ENCODE assay signal across 14 cellular contexts in the genomic region with DNA sequence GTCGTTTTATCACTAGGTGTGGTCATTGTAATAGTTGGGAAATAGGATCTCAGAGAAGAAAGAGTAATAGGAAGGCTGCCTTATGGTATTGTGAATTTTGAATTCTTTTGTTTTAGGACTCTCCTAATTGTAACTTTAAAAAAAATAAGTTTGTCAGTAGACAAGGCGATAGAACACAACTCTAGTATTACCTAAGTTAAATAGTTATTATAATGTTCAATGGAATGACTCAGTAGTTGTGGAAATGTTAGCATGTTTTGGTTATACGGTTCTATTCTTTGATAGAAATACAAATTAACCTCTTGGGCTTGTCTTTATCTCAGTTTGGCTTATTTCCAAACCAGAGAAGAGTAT. TPM values are rescaled to one million over a fixed set of nuclear protein-coding genes. Genes with fewer than 3 reads are reported as not detected.
A peak's percentile ranks its signal among the peaks of the same experiment; 100 is the strongest.
DNase-seq lines count a peak whose midpoint lies in the region; ATAC-seq and TF ChIP-seq lines count a peak whose summit lies in the region.
"Had no signal": no experiment of that assay in that cellular context is flagged by ENCODE, and none has a peak within 500 bp of the region (broad histone marks: within the 10 kb centered on the region; RNA-seq: fewer than 3 reads in every experiment).

No MANE protein-coding gene starts in this region.

- H3K27me3 Mint-ChIP-seq in activated naive CD4-positive, alpha-beta T cell treated with anti-CD3 and anti-CD28 coated beads, Interleukin-2, amount 50 U/mL, for 24 hours, result peaks cover 40% of the 10 kb centered on the region
- H3K27me3 Mint-ChIP-seq in activated naive CD4-positive, alpha-beta T cell treated with anti-CD3 and anti-CD28 coated beads for 36 hours (ENCODE audit: low read depth), result peaks cover 46% of the 10 kb centered on the region
- H3K27me3 Mint-ChIP-seq in T-helper 17 cell, result peaks cover 79% of the 10 kb centered on the region
- no peaks in the 10 kb centered on the region for H3K27me3 Mint-ChIP-seq in glutamatergic neuron (ENCODE audit: unreplicated experiment)
- H3K27me3 Mint-ChIP-seq in stimulated activated naive B cell treated with anti-CD40 and anti-IgM and Interleukin-4, amounts not matched to agents 10 μg/mL and 1 μg/mL and 100 μg/mL, for 72 hours, result peaks cover 38% of the 10 kb centered on the region in 2 donors
- H3K27me3 Mint-ChIP-seq in activated CD8-positive, alpha-beta memory T cell treated with anti-CD3 and anti-CD28 coated beads, Interleukin-2, amount 10 ng/mL, durations not matched to agents 7 days and 5 days, result peaks cover 74% of the 10 kb centered on the region

- peaks cover 15% of the 10 kb centered on the region for H3K4me1 ChIP-seq in body of pancreas

- no peak for DNase-seq in activated naive CD4-positive, alpha-beta T cell treated with anti-CD3 and anti-CD28 coated beads for 36 hours
- DNase-seq in T-helper 17 cell (no peak), glutamatergic neuron (no peak), NCI-H82 (lab: John Stamatoyannopoulos, UW) (no peak), body of pancreas (no peak)
- no peak for DNase-seq in stimulated activated naive B cell treated with anti-CD40 and anti-IgM and Interleukin-4, amounts not matched to agents 10 μg/mL and 1 μg/mL and 100 μg/mL, for 72 hours
- DNase-seq in activated CD8-positive, alpha-beta memory T cell treated with anti-CD3 and anti-CD28 coated beads, Interleukin-2, amount 10 ng/mL, durations not matched to agents 7 days and 5 days, result no peak
- DNase-seq: AML-193, aorta, Karpas-422 had no signal

- no peak overlapping the region for H3K27ac ChIP-seq in body of pancreas
- H3K27ac ChIP-seq: PC-9, vagina, VCaP had no signal

- CTCF ChIA-PET in activated naive CD4-positive, alpha-beta T cell treated with anti-CD3 and anti-CD28 coated beads for 36 hours (lab: Charles Lee), result no interaction called here
- CTCF ChIA-PET in activated CD8-positive, alpha-beta memory T cell treated with anti-CD3 and anti-CD28 coated beads, Interleukin-2, amount 10 ng/mL, durations not matched to agents 7 days and 5 days (lab: Charles Lee), result interaction anchor here (1.4 kb wide), 1 partner anchor 290 kb away, joined by 4 read pairs; no protein-coding TSS in a partner anchor

- intact Hi-C loops in activated naive CD4-positive, alpha-beta T cell treated with anti-CD3 and anti-CD28 coated beads for 36 hours (cut with micrococcal nuclease), result loop anchor here (10.0 kb wide), 1 partner anchor 759 kb away; a partner anchor contains a TSS
- intact Hi-C loops in body of pancreas (cut with DNase I), result no loop called here

- TF ChIP-seq CTCF in glutamatergic neuron (IDR thresholded peaks at IDR 0.05; ENCODE audit: partially characterized antibody, unreplicated experiment), result no peak
- no peak for TF ChIP-seq CTCF in body of pancreas (IDR thresholded peaks at IDR 0.05)

- H3K9me3 Mint-ChIP-seq in activated naive CD4-positive, alpha-beta T cell treated with anti-CD3 and anti-CD28 coated beads, Interleukin-2, amount 50 U/mL, for 24 hours, result no peaks in the 10 kb centered on the region
- H3K9me3 Mint-ChIP-seq in activated naive CD4-positive, alpha-beta T cell treated with anti-CD3 and anti-CD28 coated beads for 36 hours, result no peaks in the 10 kb centered on the region
- H3K9me3 Mint-ChIP-seq in glutamatergic neuron (ENCODE audit: unreplicated experiment), result peaks cover 2% of the 10 kb centered on the region
- H3K9me3 Mint-ChIP-seq in stimulated activated naive B cell treated with anti-CD40 and anti-IgM and Interleukin-4, amounts not matched to agents 10 μg/mL and 1 μg/mL and 100 μg/mL, for 72 hours, result no peaks in the 10 kb centered on the region
- no peaks in the 10 kb centered on the region for H3K9me3 Mint-ChIP-seq in activated CD8-positive, alpha-beta memory T cell treated with anti-CD3 and anti-CD28 coated beads, Interleukin-2, amount 10 ng/mL, durations not matched to agents 7 days and 5 days (ENCODE audit: low read depth)

- peaks cover 4% of the 10 kb centered on the region for H3K4me1 Mint-ChIP-seq in activated naive CD4-positive, alpha-beta T cell treated with anti-CD3 and anti-CD28 coated beads, Interleukin-2, amount 50 U/mL, for 24 hours
- peaks cover 4% of the 10 kb centered on the region for H3K4me1 Mint-ChIP-seq in activated naive CD4-positive, alpha-beta T cell treated with anti-CD3 and anti-CD28 coated beads for 36 hours (ENCODE audit: low read depth)
- H3K4me1 Mint-ChIP-seq in T-helper 17 cell (peaks cover 7% of the 10 kb centered on the region), glutamatergic neuron (ENCODE audit: low read depth, unreplicated experiment) (peaks cover 2% of the 10 kb centered on the region)
- peaks cover 8 to 9% of the 10 kb centered on the region in 2 donors for H3K4me1 Mint-ChIP-seq in stimulated activated naive B cell treated with anti-CD40 and anti-IgM and Interleukin-4, amounts not matched to agents 10 μg/mL and 1 μg/mL and 100 μg/mL, for 72 hours
- H3K4me1 Mint-ChIP-seq in activated CD8-positive, alpha-beta memory T cell treated with anti-CD3 and anti-CD28 coated beads, Interleukin-2, amount 10 ng/mL, durations not matched to agents 7 days and 5 days, result peaks cover 10% of the 10 kb centered on the region

- H3K36me3 ChIP-seq in body of pancreas (replicated peaks in 1 of 2; ENCODE audit: insufficient read depth in 1 of 2, low read depth in 2 of 2), result no peaks in the 10 kb centered on the region
- H3K36me3 ChIP-seq: vagina had no signal

- no peaks in the 10 kb centered on the region for H3K27me3 ChIP-seq in body of pancreas
- H3K27me3 ChIP-seq: vagina had no signal

- H3K36me3 Mint-ChIP-seq in activated naive CD4-positive, alpha-beta T cell treated with anti-CD3 and anti-CD28 coated beads, Interleukin-2, amount 50 U/mL, for 24 hours, result no peaks in the 10 kb centered on the region
- no peaks in the 10 kb centered on the region for H3K36me3 Mint-ChIP-seq in activated naive CD4-positive, alpha-beta T cell treated with anti-CD3 and anti-CD28 coated beads for 36 hours (ENCODE audit: low read depth)
- H3K36me3 Mint-ChIP-seq in T-helper 17 cell (ENCODE audit: low read depth) (peaks cover 7% of the 10 kb centered on the region), glutamatergic neuron (ENCODE audit: unreplicated experiment) (no peaks in the 10 kb centered on the region)
- H3K36me3 Mint-ChIP-seq in stimulated activated naive B cell treated with anti-CD40 and anti-IgM and Interleukin-4, amounts not matched to agents 10 μg/mL and 1 μg/mL and 100 μg/mL, for 72 hours, result no peaks in the 10 kb centered on the region
- H3K36me3 Mint-ChIP-seq in activated CD8-positive, alpha-beta memory T cell treated with anti-CD3 and anti-CD28 coated beads, Interleukin-2, amount 10 ng/mL, durations not matched to agents 7 days and 5 days, result no peaks in the 10 kb centered on the region

- H3K4me3 Mint-ChIP-seq in activated naive CD4-positive, alpha-beta T cell treated with anti-CD3 and anti-CD28 coated beads, Interleukin-2, amount 50 U/mL, for 24 hours, result peak overlapping the region; percentile 20
- H3K4me3 Mint-ChIP-seq in activated naive CD4-positive, alpha-beta T cell treated with anti-CD3 and anti-CD28 coated beads for 36 hours, result no peak overlapping the region
- H3K4me3 Mint-ChIP-seq in T-helper 17 cell, result peak overlapping the region; percentile 80
- peak overlapping the region; percentile 88 for H3K4me3 Mint-ChIP-seq in glutamatergic neuron (ENCODE audit: unreplicated experiment)
- H3K4me3 Mint-ChIP-seq in stimulated activated naive B cell treated with anti-CD40 and anti-IgM and Interleukin-4, amounts not matched to agents 10 μg/mL and 1 μg/mL and 100 μg/mL, for 72 hours, result peak overlapping the region; percentile 18 to 68
- H3K4me3 Mint-ChIP-seq in activated CD8-positive, alpha-beta memory T cell treated with anti-CD3 and anti-CD28 coated beads, Interleukin-2, amount 10 ng/mL, durations not matched to agents 7 days and 5 days, result no peak overlapping the region

- ATAC-seq in T-helper 17 cell (no peak), body of pancreas (no peak)
- no peak for ATAC-seq in stimulated activated naive B cell treated with anti-CD40 and anti-IgM and Interleukin-4, amounts not matched to agents 10 μg/mL and 1 μg/mL and 100 μg/mL, for 72 hours (replicated peaks)
- no peak for ATAC-seq in activated CD8-positive, alpha-beta memory T cell treated with anti-CD3 and anti-CD28 coated beads, Interleukin-2, amount 10 ng/mL, durations not matched to agents 7 days and 5 days

- H3K9me3 ChIP-seq in T-helper 17 cell (ENCODE audit: control insufficient read depth, low read length, poor library complexity, severe bottlenecking), result no peaks in the 10 kb centered on the region
- H3K9me3 ChIP-seq in body of pancreas, result no peaks in the 10 kb centered on the region
- H3K9me3 ChIP-seq: vagina had no signal

- no peak overlapping the region for H3K27ac Mint-ChIP-seq in activated naive CD4-positive, alpha-beta T cell treated with anti-CD3 and anti-CD28 coated beads, Interleukin-2, amount 50 U/mL, for 24 hours
- H3K27ac Mint-ChIP-seq in activated naive CD4-positive, alpha-beta T cell treated with anti-CD3 and anti-CD28 coated beads for 36 hours, result no peak overlapping the region
- H3K27ac Mint-ChIP-seq in T-helper 17 cell (no peak overlapping the region), glutamatergic neuron (ENCODE audit: unreplicated experiment) (no peak overlapping the region)
- no peak overlapping the region for H3K27ac Mint-ChIP-seq in stimulated activated naive B cell treated with anti-CD40 and anti-IgM and Interleukin-4, amounts not matched to agents 10 μg/mL and 1 μg/mL and 100 μg/mL, for 72 hours
- H3K27ac Mint-ChIP-seq in activated CD8-positive, alpha-beta memory T cell treated with anti-CD3 and anti-CD28 coated beads, Interleukin-2, amount 10 ng/mL, durations not matched to agents 7 days and 5 days, result no peak overlapping the region

- no peak for TF ChIP-seq POLR2A in body of pancreas (IDR thresholded peaks at IDR 0.05)

- whole genome bisulfite sequencing in body of pancreas, 2 donors, result 29 to 36% methylated on average over 3 of the region's 3 CpGs

- no peak overlapping the region for H3K4me3 ChIP-seq in body of pancreas
- H3K4me3 ChIP-seq: PC-9 had no signal

RNA-seq across cellular contexts. Expression of a gene that starts 1.4 kb away (rescaled TPM):
- under 1 TPM; 0.02 TPM for total RNA-seq in activated naive CD4-positive, alpha-beta T cell treated with anti-CD3 and anti-CD28 coated beads for 36 hours
- under 1 TPM; 0.05 to 0.97 TPM for total RNA-seq in T-helper 17 cell
- 0.22 TPM for total RNA-seq in glutamatergic neuron (ENCODE audit: unreplicated experiment)
- total RNA-seq in activated CD8-positive, alpha-beta memory T cell treated with anti-CD3 and anti-CD28 coated beads, Interleukin-2, amount 10 ng/mL, durations not matched to agents 7 days and 5 days, result under 1 TPM; 0.15 to 0.28 TPM
- under 1 TPM; 0.52 to 0.99 TPM for total RNA-seq in body of pancreas
- total RNA-seq: PC-9 had no signal

Comparison
In these comparisons a context has a peak if more than half of its experiments do, and no peak if none do; other contexts are left out.
1. H3K4me3 Mint-ChIP-seq: peak in activated naive CD4-positive, alpha-beta T cell treated with anti-CD3 and anti-CD28 coated beads, Interleukin-2, amount 50 U/mL, for 24 hours (single experiment), T-helper 17 cell (single experiment), glutamatergic neuron (single experiment) and stimulated activated naive B cell treated with anti-CD40 and anti-IgM and Interleukin-4, amounts not matched to agents 10 μg/mL and 1 μg/mL and 100 μg/mL, for 72 hours (2 of 2); none in activated naive CD4-positive, alpha-beta T cell treated with anti-CD3 and anti-CD28 coated beads for 36 hours (single experiment) and activated CD8-positive, alpha-beta memory T cell treated with anti-CD3 and anti-CD28 coated beads, Interleukin-2, amount 10 ng/mL, durations not matched to agents 7 days and 5 days (single experiment).